Comparison of ENCODE assay signal across 8 cellular contexts in genomic region chr6:122399055-122399347, GRCh38. TPM values are rescaled to one million over a fixed set of nuclear protein-coding genes. Genes with fewer than 3 reads are reported as not detected.
DNase-seq lines count a peak whose midpoint lies in the region; ATAC-seq and TF ChIP-seq lines count a peak whose summit lies in the region.

No MANE protein-coding gene starts in this region.

- TF ChIP-seq CTCF in ascending aorta (IDR thresholded peaks at IDR 0.05), result no peak
- TF ChIP-seq CTCF in lung (IDR thresholded peaks at IDR 0.05; ENCODE audit: control extremely low read depth, extremely low read depth), result no peak
- TF ChIP-seq CTCF in type B pancreatic cell (conservative IDR thresholded peaks at IDR 0.05), result no peak

- peak overlapping the region; percentile 99 for H3K4me3 Mint-ChIP-seq in activated naive CD4-positive, alpha-beta T cell treated with anti-CD3 and anti-CD28 coated beads, Interleukin-2, amount 50 U/mL, for 24 hours
- H3K4me3 Mint-ChIP-seq in type B pancreatic cell, result peak overlapping the region; percentile 97

- H3K9me3 ChIP-seq in ascending aorta (no peaks in the 10 kb centered on the region), lung (ENCODE audit: control insufficient read depth in 2 of 2, insufficient read depth in 1 of 2, low read length in 1 of 2) (no peaks in the 10 kb centered on the region)

- H3K4me3 ChIP-seq in ascending aorta (peak overlapping the region; percentile 84 to 99), lung (peak overlapping the region; percentile 16)

- H3K27ac ChIP-seq in ascending aorta, result peak overlapping the region; percentile 77
- H3K27ac ChIP-seq in lung (ENCODE audit: low read depth in 1 of 2, low read length in 1 of 2), result peak overlapping the region; percentile 54 to 80

- peaks cover 2% of the 10 kb centered on the region for H3K36me3 Mint-ChIP-seq in activated naive CD4-positive, alpha-beta T cell treated with anti-CD3 and anti-CD28 coated beads, Interleukin-2, amount 50 U/mL, for 24 hours
- peaks cover 11% of the 10 kb centered on the region for H3K36me3 Mint-ChIP-seq in type B pancreatic cell

- H3K4me1 ChIP-seq in ascending aorta (peaks cover 0 to 2% of the 10 kb centered on the region in 2 donors), lung (ENCODE audit: control insufficient read depth in 2 of 2, insufficient read depth in 2 of 2, low read length in 2 of 2) (peaks cover 1 to 13% of the 10 kb centered on the region in 2 donors)

- no peaks in the 10 kb centered on the region for H3K27me3 Mint-ChIP-seq in activated naive CD4-positive, alpha-beta T cell treated with anti-CD3 and anti-CD28 coated beads, Interleukin-2, amount 50 U/mL, for 24 hours
- no peaks in the 10 kb centered on the region for H3K27me3 Mint-ChIP-seq in type B pancreatic cell

- ATAC-seq in lung (ENCODE audit: insufficient read depth, low FRiP score) (no peak), HG03280 (IDR thresholded peaks at IDR 0.05; ENCODE audit: unreplicated experiment) (no peak), HG03159 (IDR thresholded peaks at IDR 0.05; ENCODE audit: unreplicated experiment) (no peak), GM18907 (IDR thresholded peaks at IDR 0.05; ENCODE audit: unreplicated experiment) (no peak)

- H3K4me1 Mint-ChIP-seq in activated naive CD4-positive, alpha-beta T cell treated with anti-CD3 and anti-CD28 coated beads, Interleukin-2, amount 50 U/mL, for 24 hours, result peaks cover 45% of the 10 kb centered on the region
- H3K4me1 Mint-ChIP-seq in type B pancreatic cell (ENCODE audit: unreplicated experiment), result peaks cover 26% of the 10 kb centered on the region

- WGBS in lung, 2 donors, result 0% methylated on average over 2 of the region's 2 CpGs

- intact Hi-C loops in ascending aorta (cut with DNase I), result loop anchor here (1.0 to 10.0 kb wide), 2 partner anchors 72 to 964 kb away; partner anchors contain the start of genes GJA1 and SERINC1

- DNase-seq in activated naive CD4-positive, alpha-beta T cell (lab: John Stamatoyannopoulos, UW), result no peak
- DNase-seq in ascending aorta (ENCODE audit: low spot score in 2 of 2) (no peak), lung (ENCODE audit: low spot score) (no peak), type B pancreatic cell (ENCODE audit: extremely low spot score, unreplicated experiment) (no peak)

- H3K27me3 ChIP-seq in ascending aorta (no peaks in the 10 kb centered on the region), lung (ENCODE audit: control insufficient read depth, insufficient read depth) (no peaks in the 10 kb centered on the region)

- no peaks in the 10 kb centered on the region for H3K9me3 Mint-ChIP-seq in activated naive CD4-positive, alpha-beta T cell treated with anti-CD3 and anti-CD28 coated beads, Interleukin-2, amount 50 U/mL, for 24 hours
- no peaks in the 10 kb centered on the region for H3K9me3 Mint-ChIP-seq in type B pancreatic cell

- H3K27ac Mint-ChIP-seq in activated naive CD4-positive, alpha-beta T cell treated with anti-CD3 and anti-CD28 coated beads, Interleukin-2, amount 50 U/mL, for 24 hours, result peak overlapping the region; percentile 86
- H3K27ac Mint-ChIP-seq in type B pancreatic cell, result peak overlapping the region; percentile 92

- no peaks in the 10 kb centered on the region for H3K36me3 ChIP-seq in ascending aorta
- no peaks in the 10 kb centered on the region for H3K36me3 ChIP-seq in lung (ENCODE audit: control insufficient read depth in 2 of 2, insufficient read depth in 2 of 2, low read length in 2 of 2)

RNA-seq across cellular contexts. Expression of gene HSF2, which starts 0.5 kb away (rescaled TPM):
- total RNA-seq in ascending aorta (26.1 TPM), lung (10 to 100 TPM in 1 of 2 donors, 1 to 10 TPM in 1; 8.4 to 36.8 TPM), type B pancreatic cell (ENCODE audit: low replicate concordance) (10.1 and 22.5 TPM in 2 replicates)
- polyA plus RNA-seq in lung, result 1 to 10 TPM; 7.0 to 9.0 TPM
